In genomic region chr10:6383099-6383812, GRCh38 we compare ENCODE assay signal across 13 cellular contexts.
DNase-seq lines count a peak whose midpoint lies in the region; ATAC-seq and TF ChIP-seq lines count a peak whose summit lies in the region.
"Had no signal": no experiment of that assay in that cellular context is flagged by ENCODE, and none has a peak within 500 bp of the region (broad histone marks: within the 10 kb centered on the region; RNA-seq: fewer than 3 reads in every experiment).

No MANE protein-coding gene starts in this region.

- no peak for TF ChIP-seq POLR2A in heart left ventricle (IDR thresholded peaks at IDR 0.05)
- no peak for TF ChIP-seq POLR2A in esophagus squamous epithelium (IDR thresholded peaks at IDR 0.05)

- ATAC-seq in heart left ventricle (peak; percentile 36 to 82 (median 53)), Right ventricle myocardium inferior (no peak), HG02885 (IDR thresholded peaks at IDR 0.05; ENCODE audit: poor library complexity, unreplicated experiment) (no peak), GM18517 (IDR thresholded peaks at IDR 0.05; ENCODE audit: unreplicated experiment) (no peak), HG03378 (IDR thresholded peaks at IDR 0.05; ENCODE audit: unreplicated experiment) (no peak)
- no peak for ATAC-seq in natural killer cell treated with Interleukin-12 subunit alpha and Interleukin-12 subunit beta and Interleukin-15 and Interleukin-18, amount 100 ng/mL, for 72 hours

- H3K27me3 ChIP-seq in heart left ventricle = no peaks in the 10 kb centered on the region
- H3K27me3 ChIP-seq in esophagus squamous epithelium = no peaks in the 10 kb centered on the region
- H3K27me3 ChIP-seq in muscle layer of colon (ENCODE audit: control insufficient read depth in 1 of 2, insufficient read depth in 2 of 2, low read length in 2 of 2) = no peaks in the 10 kb centered on the region

- no peak overlapping the region for H3K9ac ChIP-seq in muscle layer of colon (ENCODE audit: low read length)

- H3K9me3 Mint-ChIP-seq in natural killer cell treated with Interleukin-12 subunit alpha and Interleukin-12 subunit beta and Interleukin-15 and Interleukin-18, amount 100 ng/mL, for 72 hours = peaks cover 10% of the 10 kb centered on the region

- H3K36me3 ChIP-seq in heart left ventricle = no peaks in the 10 kb centered on the region
- no peaks in the 10 kb centered on the region for H3K36me3 ChIP-seq in esophagus squamous epithelium
- H3K36me3 ChIP-seq in muscle layer of colon (ENCODE audit: insufficient read depth, low read length) = no peaks in the 10 kb centered on the region

- 84 to 89% (median 84%) methylated on average over 8 of the region's 8 CpGs for WGBS in heart left ventricle, 4 donors
- WGBS in esophagus squamous epithelium, 2 donors = 34 to 57% methylated on average over 8 of the region's 8 CpGs

- TF ChIP-seq CTCF in heart left ventricle (IDR thresholded peaks at IDR 0.05) = no peak
- TF ChIP-seq CTCF in esophagus squamous epithelium (IDR thresholded peaks at IDR 0.05) = no peak

- peak overlapping the region in 7 of 12 donors; percentile 53 to 77 (median 60) for H3K27ac ChIP-seq in heart left ventricle
- H3K27ac ChIP-seq in esophagus squamous epithelium = peak overlapping the region in 3 of 4 donors; percentile 25 to 42 (median 29)
- H3K27ac ChIP-seq in muscle layer of colon (ENCODE audit: low read depth, low read length) = peak overlapping the region; percentile 59
- H3K27ac ChIP-seq: C4-2B, SK-N-MC had no signal

- H3K4me1 ChIP-seq in heart left ventricle (peaks cover 0 to 38% (median 0%) of the 10 kb centered on the region in 12 donors), esophagus squamous epithelium (peaks cover 0 to 23% (median 22%) of the 10 kb centered on the region in 3 donors), muscle layer of colon (ENCODE audit: insufficient read depth, low read length) (peaks cover 27% of the 10 kb centered on the region)

- H3K4me1 Mint-ChIP-seq in natural killer cell treated with Interleukin-12 subunit alpha and Interleukin-12 subunit beta and Interleukin-15 and Interleukin-18, amount 100 ng/mL, for 72 hours (ENCODE audit: low read depth in 2 of 2) = peaks cover 11 to 13% of the 10 kb centered on the region in 2 donors

- H3K36me3 Mint-ChIP-seq in natural killer cell treated with Interleukin-12 subunit alpha and Interleukin-12 subunit beta and Interleukin-15 and Interleukin-18, amount 100 ng/mL, for 72 hours = peaks cover 32% of the 10 kb centered on the region

- H3K9me3 ChIP-seq in heart left ventricle = peaks cover 0 to 20% (median 3%) of the 10 kb centered on the region in 12 donors
- H3K9me3 ChIP-seq in esophagus squamous epithelium = peaks cover 0 to 21% (median 15%) of the 10 kb centered on the region in 3 donors
- no peaks in the 10 kb centered on the region for H3K9me3 ChIP-seq in muscle layer of colon (ENCODE audit: low read length)

- DNase-seq in heart left ventricle (no peak), Right ventricle myocardium inferior (ENCODE audit: missing footprints) (no peak), esophagus squamous epithelium (lab: John Stamatoyannopoulos, UW) (no peak)
- no peak for DNase-seq in natural killer cell treated with Interleukin-12 subunit alpha and Interleukin-12 subunit beta and Interleukin-15 and Interleukin-18, amount 100 ng/mL, for 72 hours (ENCODE audit: low spot score)
- DNase-seq: NCI-H2029; stimulated activated CD4-positive, alpha-beta T cell treated with anti-CD3 and anti-CD28 coated beads, Interleukin-1b, Interleukin-23, amount 100 ng/mL, for 48 hours; trophoblast cell had no signal

- H3K4me3 ChIP-seq in heart left ventricle (no peak overlapping the region), esophagus squamous epithelium (no peak overlapping the region), muscle layer of colon (ENCODE audit: low read depth in 1 of 2, low read length in 2 of 2) (no peak overlapping the region)
- H3K4me3 ChIP-seq: SK-N-MC had no signal

- H3K4me3 Mint-ChIP-seq in natural killer cell treated with Interleukin-12 subunit alpha and Interleukin-12 subunit beta and Interleukin-15 and Interleukin-18, amount 100 ng/mL, for 72 hours = no peak overlapping the region

- intact Hi-C loops in heart left ventricle (cut with DNase I) = no loop called here
- intact Hi-C loops in Right ventricle myocardium inferior (cut with DNase I) = no loop called here
- intact Hi-C loops in esophagus squamous epithelium (cut with DNase I) = no loop called here

- H3K27me3 Mint-ChIP-seq in natural killer cell treated with Interleukin-12 subunit alpha and Interleukin-12 subunit beta and Interleukin-15 and Interleukin-18, amount 100 ng/mL, for 72 hours = peaks cover 0 to 3% of the 10 kb centered on the region in 2 donors

- H3K27ac Mint-ChIP-seq in natural killer cell treated with Interleukin-12 subunit alpha and Interleukin-12 subunit beta and Interleukin-15 and Interleukin-18, amount 100 ng/mL, for 72 hours = no peak overlapping the region

Comparison
In these comparisons a context has a peak if more than half of its experiments do, and no peak if none do; other contexts are left out.
1. ATAC-seq: peak in heart left ventricle (4 of 4); none in Right ventricle myocardium inferior (single experiment), HG02885 (single experiment), GM18517 (single experiment), natural killer cell treated with Interleukin-12 subunit alpha and Interleukin-12 subunit beta and Interleukin-15 and Interleukin-18, amount 100 ng/mL, for 72 hours (0 of 2) and HG03378 (single experiment).
2. Peak in every context shown above with its lines, with median percentiles within 50 percentile points of each other: H3K27ac ChIP-seq.